ENCODE assay signal across 20 cellular contexts in the genomic region with DNA sequence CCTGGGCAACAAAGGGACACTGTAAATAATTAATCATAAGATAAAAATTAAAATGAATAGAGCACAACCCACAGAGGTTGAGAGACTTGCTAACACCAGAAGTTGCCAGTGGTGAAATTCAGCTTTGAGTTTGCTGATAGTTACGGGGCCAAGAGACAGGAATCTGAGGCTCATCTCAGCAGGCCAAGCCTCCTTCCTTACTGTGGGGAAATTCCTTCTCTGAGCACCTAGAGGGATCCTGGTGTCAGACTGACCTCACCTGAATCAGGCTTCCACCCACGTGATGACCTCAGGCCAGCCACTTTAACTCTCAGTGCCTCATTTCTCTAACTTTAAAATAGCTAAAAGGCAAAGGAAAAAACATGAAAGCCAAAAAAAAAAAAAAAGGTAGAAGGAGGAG. TPM values are rescaled to one million over a fixed set of nuclear protein-coding genes. Genes with fewer than 3 reads are reported as not detected.
DNase-seq lines count a peak whose midpoint lies in the region; ATAC-seq, FAIRE-seq and TF ChIP-seq lines count a peak whose summit lies in the region.
"Had no signal": no experiment of that assay in that cellular context is flagged by ENCODE, and none has a peak within 500 bp of the region (broad histone marks: within the 10 kb centered on the region; RNA-seq: fewer than 3 reads in every experiment).

No MANE protein-coding gene starts in this region.

- TF ChIP-seq CTCF in A549 (IDR thresholded peaks at IDR 0.05) = no peak
- no peak for TF ChIP-seq CTCF in PC-3 (conservative IDR thresholded peaks at IDR 0.05; ENCODE audit: low read depth, low read length)
- no peak for TF ChIP-seq CTCF in CD14-positive monocyte (IDR thresholded peaks at IDR 0.05)

- H3K79me2 ChIP-seq in PC-3 (ENCODE audit: low read length) (no peaks in the 10 kb centered on the region), mesendoderm (ENCODE audit: control insufficient read depth, insufficient read depth, low read length) (no peaks in the 10 kb centered on the region)

- ATAC-seq in A549 = no peak
- no peak for ATAC-seq in PC-3
- ATAC-seq in GM18873 (IDR thresholded peaks at IDR 0.05; ENCODE audit: low FRiP score, unreplicated experiment) = no peak
- ATAC-seq: Right ventricle myocardium inferior had no signal

- H3F3A ChIP-seq in PC-3 (ENCODE audit: low read length, unreplicated experiment) = peaks cover 4% of the 10 kb centered on the region

- H2AK5ac ChIP-seq in mesendoderm (ENCODE audit: low read length) = no peak overlapping the region

- FAIRE-seq in A549 (lab: Jason Lieb, UNC) (no peak), frontal cortex (lab: Jason Lieb, UNC) (no peak)
- FAIRE-seq: GM19239, H54 had no signal

- TF ChIP-seq POLR2A in A549 (IDR thresholded peaks at IDR 0.05; ENCODE audit: low read length) = no peak

- no peak overlapping the region for H3K56ac ChIP-seq in mesendoderm (ENCODE audit: low read length)

- 32% methylated on average over 2 of the region's 2 CpGs for WGBS in A549 (ENCODE audit: missing lambda C conversion rate)
- no CpG with 5 or more reads among the region's 2 CpGs for WGBS in mesendoderm (ENCODE audit: extremely low coverage, insufficient coverage, low lambda C conversion rate)

- no peak overlapping the region for H3K27ac Mint-ChIP-seq in CD14-positive monocyte
- H3K27ac Mint-ChIP-seq: HFFc6 had no signal

- no peak overlapping the region for H3K4ac ChIP-seq in mesendoderm (ENCODE audit: low read depth, low read length)

- H2BK5ac ChIP-seq in mesendoderm (ENCODE audit: low read length) = no peak overlapping the region

- H3K27ac ChIP-seq in A549 (no peak overlapping the region), PC-3 (ENCODE audit: low read length) (peak overlapping the region; percentile 62), epithelial cell of prostate (peak overlapping the region; percentile 87), mesendoderm (ENCODE audit: low read depth, low read length) (no peak overlapping the region)

- H3K9me3 ChIP-seq in A549 (peaks cover 10% of the 10 kb centered on the region), PC-3 (ENCODE audit: low read length) (no peaks in the 10 kb centered on the region)

- H3K9me2 ChIP-seq in PC-3 (replicated peaks; ENCODE audit: low read length) = no peaks in the 10 kb centered on the region

- H3K27me3 ChIP-seq in PC-3 (ENCODE audit: low read length) (no peaks in the 10 kb centered on the region), mesendoderm (ENCODE audit: insufficient read depth, low read length, poor library complexity) (no peaks in the 10 kb centered on the region)

- DNase-seq in A549 (ENCODE audit: low read depth in 1 of 2, low spot score in 1 of 2) (no peak), PC-3 (peak; percentile 41), epithelial cell of prostate (ENCODE audit: low read depth, low spot score) (no peak), mesendoderm (peak; percentile 63), CD14-positive monocyte (ENCODE audit: low spot score) (no peak), frontal cortex (ENCODE audit: low spot score in 2 of 2) (no peak)
- no peak for DNase-seq in activated effector memory CD4-positive, alpha-beta T cell treated with Interleukin-2 at 50 U/mL for 16 hours
- DNase-seq: C1 segment of cervical spinal cord, DMS153, KG1, NCI-H1436 treated with DMSO at 0.1 percent for 48 hours, NCI-H2029 treated with DMSO at 0.1 percent for 48 hours, NCI-H2171 treated with DMSO at 0.1 percent for 48 hours, NCI-H510A, NCI-H774 had no signal

- no peak overlapping the region for H3K18ac ChIP-seq in mesendoderm (ENCODE audit: low read length)

- no peaks in the 10 kb centered on the region for H3K36me3 ChIP-seq in PC-3 (ENCODE audit: low read depth, low read length)
- no peaks in the 10 kb centered on the region for H3K36me3 ChIP-seq in mesendoderm (ENCODE audit: control insufficient read depth, insufficient read depth, low read length)

- H3K9me3 Mint-ChIP-seq in CD14-positive monocyte = peaks cover 4 to 9% (median 6%) of the 10 kb centered on the region in 7 donors
- H3K9me3 Mint-ChIP-seq: HFFc6 had no signal

- H3K79me1 ChIP-seq in mesendoderm (ENCODE audit: low read length) = no peaks in the 10 kb centered on the region

- peaks cover 8% of the 10 kb centered on the region for H3K4me1 Mint-ChIP-seq in CD14-positive monocyte

- H3K4me3 ChIP-seq in A549 (no peak overlapping the region), PC-3 (ENCODE audit: low read length) (no peak overlapping the region), mesendoderm (ENCODE audit: low read length) (no peak overlapping the region)

- intact Hi-C loops in PC-3 (cut with micrococcal nuclease) (no loop called here), CD14-positive monocyte (cut with micrococcal nuclease) (loop anchor here (10.0 kb wide), 3 partner anchors 56 to 186 kb away; partner anchors contain the start of genes CARHSP1 (in 1 of the 2), PMM2 (in 1 of the 2) and TMEM186 (in 1 of the 2))

- no peak overlapping the region for H3K23ac ChIP-seq in mesendoderm (ENCODE audit: low read length)

- no peak for TF ChIP-seq RAD21 in A549 (conservative IDR thresholded peaks at IDR 0.05 in 1 of 2, IDR thresholded peaks at IDR 0.05 in 1 of 2)

- H2AFZ ChIP-seq in PC-3 (ENCODE audit: low read length) = no peak overlapping the region

- H4K5ac ChIP-seq in mesendoderm (ENCODE audit: low read length) = no peak overlapping the region

- H2BK15ac ChIP-seq in mesendoderm (replicated peaks; ENCODE audit: low read depth) = no peak overlapping the region

- H4K20me1 ChIP-seq in PC-3 (ENCODE audit: low read length) = no peaks in the 10 kb centered on the region

- peaks cover 4 to 10% (median 5%) of the 10 kb centered on the region in 3 donors for H3K27me3 Mint-ChIP-seq in CD14-positive monocyte (ENCODE audit: low read depth in 3 of 3)

- peaks cover 29% of the 10 kb centered on the region for H3K4me1 ChIP-seq in A549
- peaks cover 30% of the 10 kb centered on the region for H3K4me1 ChIP-seq in PC-3 (ENCODE audit: insufficient read depth, low read length)
- H3K4me1 ChIP-seq in mesendoderm (ENCODE audit: control insufficient read depth, low read depth, low read length) = no peaks in the 10 kb centered on the region

- BruUV-seq in PC-3 (replicated peaks; lab: Mats Ljungman, UMichigan) = no TSS peak

- no peak overlapping the region for H3K4me3 Mint-ChIP-seq in CD14-positive monocyte
- H3K4me3 Mint-ChIP-seq: HFFc6 had no signal

- POLR2A ChIA-PET in A549 (lab: Yijun Ruan, JAX) = interaction anchor here (1.0 kb wide), 1 partner anchor 124 kb away, joined by 3 read pairs; no protein-coding TSS in a partner anchor
- POLR2A ChIA-PET in PC-3 (lab: Charles Lee; ENCODE audit: unreplicated experiment) = no interaction called here

- no peak for TF ChIP-seq EP300 in A549 (IDR thresholded peaks at IDR 0.05)

- no peak overlapping the region for H2BK120ac ChIP-seq in mesendoderm (ENCODE audit: low read depth, low read length)

- H4K8ac ChIP-seq in mesendoderm (ENCODE audit: low read depth, low read length) = no peak overlapping the region

- H3K4me2 ChIP-seq in A549 = peak overlapping the region; percentile 37; the same call in 2 of the 3 replicates
- peak overlapping the region; percentile 66; the same call in 1 of the 2 replicates for H3K4me2 ChIP-seq in PC-3 (ENCODE audit: low read length)
- H3K4me2 ChIP-seq in mesendoderm (ENCODE audit: low read length) = no peak overlapping the region

- H3K9ac ChIP-seq in PC-3 (ENCODE audit: low read length) (no peak overlapping the region), mesendoderm (ENCODE audit: low read length) (no peak overlapping the region)

- CTCF ChIA-PET in A549 (lab: Yijun Ruan, JAX) = interaction anchor here (1.0 to 2.7 kb wide), 3 partner anchors 11 to 112 kb away, joined by 3 to 11 read pairs (median 3); no protein-coding TSS in a partner anchor
- CTCF ChIA-PET in PC-3 (lab: Charles Lee) = no interaction called here

- H3K36me3 Mint-ChIP-seq in CD14-positive monocyte = peaks cover 15 to 43% of the 10 kb centered on the region in 2 donors

TF ChIP-seq in A549, 52 proteins besides CTCF, POLR2A, EP300 and RAD21 (continues in another document):
- TF ChIP-seq CHD4 (IDR thresholded peaks at IDR 0.05; ENCODE audit: borderline replicate concordance) = no peak
- no peak for TF ChIP-seq RNF2 (IDR thresholded peaks at IDR 0.05; ENCODE audit: borderline replicate concordance, low read depth)
- TF ChIP-seq, protein P1, sequence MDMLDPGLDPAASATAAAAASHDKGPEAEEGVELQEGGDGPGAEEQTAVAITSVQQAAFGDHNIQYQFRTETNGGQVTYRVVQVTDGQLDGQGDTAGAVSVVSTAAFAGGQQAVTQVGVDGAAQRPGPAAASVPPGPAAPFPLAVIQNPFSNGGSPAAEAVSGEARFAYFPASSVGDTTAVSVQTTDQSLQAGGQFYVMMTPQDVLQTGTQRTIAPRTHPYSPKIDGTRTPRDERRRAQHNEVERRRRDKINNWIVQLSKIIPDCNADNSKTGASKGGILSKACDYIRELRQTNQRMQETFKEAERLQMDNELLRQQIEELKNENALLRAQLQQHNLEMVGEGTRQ (IDR thresholded peaks at IDR 0.05) = no peak
- TF ChIP-seq RCOR1 (IDR thresholded peaks at IDR 0.05; ENCODE audit: low read depth, low read length) = no peak
- TF ChIP-seq MAX (IDR thresholded peaks at IDR 0.05) = no peak
- TF ChIP-seq NFE2L2 (conservative IDR thresholded peaks at IDR 0.05; ENCODE audit: low read length) = no peak
- TF ChIP-seq TP53 (CRISPR knock-in tag; IDR thresholded peaks at IDR 0.05) = no peak

RNA-seq across cellular contexts. Expression of gene ABAT, which starts 4.7 kb away (rescaled TPM):
- polyA plus RNA-seq in A549 (2011; rRNA removed) (1.2 and 1.3 TPM in 2 replicates), A549 (2017; fragmentation: RNase III; extraction: RNeasy Plus Mini Kit Qiagen cat#74134 plus additional on column Dnase treatment) (0.60 to 0.68 TPM (median 0.66 TPM) in 3 replicates), CD14-positive monocyte (1 to 10 TPM; 4.9 to 8.7 TPM)
- 0.16 and 0.27 TPM in 2 replicates for polyA plus RNA-seq in A549 (2012; cell fraction: cytosol; rRNA removed)
- polyA plus RNA-seq in A549 (2012; cell fraction: nucleus; rRNA removed) = 0.58 and 0.69 TPM in 2 replicates
- 1.1 and 1.7 TPM in 2 replicates for polyA minus RNA-seq in A549 (2011; rRNA and poly(A)+ RNA removed)
- total RNA-seq in PC-3 (2014; rRNA removed) (0.17 and 0.95 TPM in 2 replicates), frontal cortex (110 TPM)
- polyA plus RNA-seq in mesendoderm (2013, experiment 1 of 2) = 2.8 TPM
- polyA plus RNA-seq in mesendoderm (2013, experiment 2 of 2) = 2.9 TPM

RNA-seq across cellular contexts. Expression of gene METTL22, which starts 57.7 kb away (rescaled TPM):
- 36.7 and 40.9 TPM in 2 replicates for polyA plus RNA-seq in A549 (2011; rRNA removed)
- 40.8 and 45.1 TPM in 2 replicates for polyA plus RNA-seq in A549 (2012; cell fraction: cytosol; rRNA removed)
- 85.0 and 109 TPM in 2 replicates for polyA plus RNA-seq in A549 (2012; cell fraction: nucleus; rRNA removed)
- 18.6 to 22.8 TPM (median 21.0 TPM) in 3 replicates for polyA plus RNA-seq in A549 (2017; fragmentation: RNase III; extraction: RNeasy Plus Mini Kit Qiagen cat#74134 plus additional on column Dnase treatment)
- polyA minus RNA-seq in A549 (2011; rRNA and poly(A)+ RNA removed) = 65.2 and 70.4 TPM in 2 replicates
- total RNA-seq in PC-3 (2014; rRNA removed) = 14.6 and 17.6 TPM in 2 replicates
- 28.0 TPM for polyA plus RNA-seq in mesendoderm (2013, experiment 1 of 2)
- 26.5 TPM for polyA plus RNA-seq in mesendoderm (2013, experiment 2 of 2)
- 10 to 100 TPM; 36.0 to 44.0 TPM for polyA plus RNA-seq in CD14-positive monocyte
- total RNA-seq in frontal cortex = 7.7 TPM

Comparison
In these comparisons a context has a peak if more than half of its experiments do, and no peak if none do; other contexts are left out.
1. DNase-seq: peak in PC-3 (single experiment) and mesendoderm (single experiment); none in A549 (0 of 2), epithelial cell of prostate (single experiment), activated effector memory CD4-positive, alpha-beta T cell treated with Interleukin-2 at 50 U/mL for 16 hours (single experiment), CD14-positive monocyte (single experiment) and frontal cortex (0 of 2).
2. H3K27ac ChIP-seq: peak in PC-3 (single experiment) and epithelial cell of prostate (single experiment); none in A549 (0 of 2) and mesendoderm (single experiment).
3. RNA of gene ABAT, which starts 4.7 kb away (total RNA-seq): 110 TPM in frontal cortex (single experiment); 0.17 to 0.95 TPM in PC-3; every median in the first group is over 10 times any median in the second.